In genomic region chr20:8542115-8542486, GRCh38 we compare ENCODE assay signal across 15 cellular contexts.
"Had no signal": no experiment of that assay in that cellular context is flagged by ENCODE, and none has a peak within 500 bp of the region (broad histone marks: within the 10 kb centered on the region; RNA-seq: fewer than 3 reads in every experiment).

No MANE protein-coding gene starts in this region.

- H3K27ac ChIP-seq: gastroesophageal sphincter, testis had no signal

- H3K4me3 ChIP-seq: breast epithelium, gastroesophageal sphincter, testis had no signal

- DNase-seq: activated CD4-positive, alpha-beta T cell treated with anti-CD3 and anti-CD28 coated beads for 48 hours; activated CD8-positive, alpha-beta memory T cell treated with anti-CD3 and anti-CD28 coated beads, Interleukin-2, amount 50 U/mL, for 48 hours; activated CD8-positive, alpha-beta T cell treated with anti-CD3 and anti-CD28 coated beads, Interleukin-2, amount 10 ng/mL, durations not matched to agents 7 days and 5 days; activated naive CD8-positive, alpha-beta T cell treated with anti-CD3 and anti-CD28 coated beads, Interleukin-2, amount 10 ng/mL, durations not matched to agents 7 days and 5 days; aorta; effector CD4-positive, alpha-beta T cell; mammary epithelial cell; naive thymus-derived CD4-positive, alpha-beta T cell; stimulated activated CD4-positive, alpha-beta T cell treated with anti-CD3 and anti-CD28 coated beads, Interleukin-12 subunit alpha, Interleukin-12 subunit beta, amount 100 ng/mL, for 4 hours; stimulated activated naive CD8-positive, alpha-beta T cell treated with anti-CD3 and anti-CD28 coated beads, Interleukin-15, Interleukin-2, amounts not matched to agents 100 U/mL and 50 U/mL, for 24 hours; T-helper 17 cell; testis had no signal

- H3K9me3 ChIP-seq: breast epithelium, gastroesophageal sphincter, testis had no signal

- H3K36me3 ChIP-seq: breast epithelium, gastroesophageal sphincter had no signal

- H3K27me3 ChIP-seq: breast epithelium, gastroesophageal sphincter, testis had no signal

- H3K4me1 ChIP-seq: breast epithelium had no signal

- ATAC-seq: activated CD8-positive, alpha-beta T cell treated with anti-CD3 and anti-CD28 coated beads, Interleukin-2, amount 10 ng/mL, durations not matched to agents 7 days and 5 days; gastroesophageal sphincter; naive thymus-derived CD4-positive, alpha-beta T cell; stimulated activated naive CD8-positive, alpha-beta T cell treated with anti-CD3 and anti-CD28 coated beads, Interleukin-15, Interleukin-2, amounts not matched to agents 100 U/mL and 50 U/mL, for 24 hours; T-helper 17 cell; WTC11 had no signal
